8 cellular contexts compared by ENCODE assay signal in the genomic region with DNA sequence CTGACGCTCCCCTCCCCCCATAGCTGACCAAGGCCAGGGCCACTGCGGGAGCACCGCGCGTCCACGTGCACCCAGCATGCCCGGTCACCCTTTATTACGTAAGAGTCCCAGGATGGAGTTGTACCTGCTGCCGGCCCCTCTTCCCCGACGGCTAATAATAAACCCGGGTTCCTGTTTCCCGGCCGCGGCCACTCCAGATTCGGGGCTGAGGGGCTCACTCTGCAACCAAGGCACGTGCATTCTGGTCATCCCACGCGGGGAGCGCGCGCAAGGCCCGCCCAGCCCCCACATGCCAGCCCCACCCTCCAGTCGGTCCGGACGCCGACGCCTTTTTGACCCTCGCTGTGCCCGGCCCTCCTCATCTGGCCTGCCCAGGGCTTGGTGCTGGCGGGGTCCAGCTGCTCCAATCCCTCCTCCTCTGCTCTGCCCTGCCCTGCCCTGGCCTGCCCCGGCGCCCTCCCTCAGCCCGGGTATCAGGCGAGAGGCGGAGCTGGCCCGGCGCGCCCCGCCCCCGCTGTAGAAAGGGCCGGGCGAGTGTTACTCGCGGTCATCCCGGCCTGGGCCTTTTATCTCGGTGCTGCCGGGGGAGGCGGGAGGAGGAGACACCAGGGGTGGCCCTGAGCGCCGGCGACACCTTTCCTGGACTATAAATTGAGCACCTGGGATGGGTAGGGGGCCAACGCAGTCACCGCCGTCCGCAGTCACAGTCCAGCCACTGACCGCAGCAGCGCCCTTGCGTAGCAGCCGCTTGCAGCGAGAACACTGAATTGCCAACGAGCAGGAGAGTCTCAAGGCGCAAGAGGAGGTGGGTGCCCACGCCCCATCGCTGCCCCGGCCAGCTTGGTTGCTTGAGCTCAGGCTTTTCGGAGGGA. TPM values are rescaled to one million over a fixed set of nuclear protein-coding genes. Genes with fewer than 3 reads are reported as not detected.
DNase-seq lines count a peak whose midpoint lies in the region; ATAC-seq and TF ChIP-seq lines count a peak whose summit lies in the region.

No MANE protein-coding gene starts in this region.

- peaks cover 9% of the 10 kb centered on the region for H3K4me1 Mint-ChIP-seq in Calu3 (ENCODE audit: low read depth, unreplicated experiment)

- 0 to 25% methylated on average over 66 to 67 of the region's 67 CpGs for WGBS in esophagus, 2 donors

- H3K36me3 Mint-ChIP-seq in Calu3 (ENCODE audit: insufficient read depth, unreplicated experiment), result peaks cover 67% of the 10 kb centered on the region

- H3K9me3 ChIP-seq in NT2/D1 (ENCODE audit: insufficient read depth, low read length), result no peaks in the 10 kb centered on the region
- H3K9me3 ChIP-seq in esophagus (ENCODE audit: control insufficient read depth in 2 of 2, insufficient read depth in 1 of 2, low read depth in 1 of 2, low read length in 1 of 2), result no peaks in the 10 kb centered on the region

- peak overlapping the region; percentile 91 to 94 for H3K27ac ChIP-seq in esophagus (ENCODE audit: low read depth in 2 of 2, low read length in 1 of 2)

- peak; percentile 56 for ATAC-seq in GM21381 (IDR thresholded peaks at IDR 0.05; ENCODE audit: unreplicated experiment)
- ATAC-seq in stimulated activated naive CD8-positive, alpha-beta T cell treated with anti-CD3 and anti-CD28 coated beads, Interleukin-15, Interleukin-2, amounts not matched to agents 100 U/mL and 50 U/mL, for 24 hours, result peak; percentile 83

- H3K4me3 ChIP-seq in NT2/D1 (ENCODE audit: insufficient read length, low read depth) (peak overlapping the region; percentile 76), esophagus (ENCODE audit: low read depth in 1 of 2, low read length in 2 of 2) (peak overlapping the region; percentile 57 to 93)

- H3K4me1 ChIP-seq in NT2/D1 (ENCODE audit: insufficient read depth, insufficient read length) (peaks cover 5% of the 10 kb centered on the region), esophagus (ENCODE audit: control insufficient read depth in 2 of 2, insufficient read depth in 2 of 2, low read length in 1 of 2) (no peaks in the 10 kb centered on the region)

- peak overlapping the region; percentile 99 for H3K27ac Mint-ChIP-seq in Calu3 (ENCODE audit: unreplicated experiment)

- H3K36me3 ChIP-seq in NT2/D1 (ENCODE audit: insufficient read depth, insufficient read length, low read length) (peaks cover 16% of the 10 kb centered on the region), esophagus (ENCODE audit: control insufficient read depth in 2 of 2, insufficient read depth in 2 of 2, low read length in 1 of 2) (no peaks in the 10 kb centered on the region)

- H3K27me3 ChIP-seq in NT2/D1 (ENCODE audit: insufficient read depth, insufficient read length) (no peaks in the 10 kb centered on the region), esophagus (ENCODE audit: control insufficient read depth in 1 of 2, insufficient read depth in 2 of 2, low read length in 2 of 2) (no peaks in the 10 kb centered on the region)

- H3K27me3 Mint-ChIP-seq in Calu3 (ENCODE audit: unreplicated experiment), result no peaks in the 10 kb centered on the region

- peak overlapping the region; percentile 94 for H3K9ac ChIP-seq in NT2/D1 (ENCODE audit: insufficient read length, low read depth)

- peak overlapping the region; percentile 97 for H3K4me3 Mint-ChIP-seq in Calu3 (ENCODE audit: low read depth, unreplicated experiment)

- no peaks in the 10 kb centered on the region for H3K9me3 Mint-ChIP-seq in Calu3 (ENCODE audit: low read depth, unreplicated experiment)

- CTCF ChIA-PET in Calu3 (lab: Charles Lee), result interaction anchor here (0.6 kb wide), 1 partner anchor 371 kb away, joined by 3 read pairs; no protein-coding TSS in a partner anchor

- BruUV-seq in Calu3 (replicated peaks; lab: Mats Ljungman, UMichigan), result no TSS peak

- intact Hi-C loops in Calu3 (cut with micrococcal nuclease; ENCODE audit: unreplicated experiment), result loop anchor here (5.0 kb wide), 1 partner anchor 63 kb away; no protein-coding TSS in a partner anchor

- no peak for TF ChIP-seq CTCF in Calu3 (IDR thresholded peaks at IDR 0.05; ENCODE audit: unreplicated experiment)

- DNase-seq in Calu3 (peak; percentile 93), HT-29 (ENCODE audit: low spot score) (peak; percentile 70), NT2/D1 (ENCODE audit: low read depth, low spot score) (peak; percentile 49), mucosa of gallbladder (ENCODE audit: low spot score) (peak; percentile 79)
- DNase-seq in activated T-cell treated with anti-CD3 and anti-CD28 coated beads, Interleukin-2, amount 50 U/mL, for 1 hour, result peak; percentile 60
- peak; percentile 81 for DNase-seq in stimulated activated naive CD8-positive, alpha-beta T cell treated with anti-CD3 and anti-CD28 coated beads, Interleukin-15, Interleukin-2, amounts not matched to agents 100 U/mL and 50 U/mL, for 24 hours

RNA-seq across cellular contexts. Expression of a gene that starts 2.6 kb away (rescaled TPM):
- 46.7 and 53.5 TPM in 2 replicates for total RNA-seq in Calu3 (2022)
- total RNA-seq in HT-29 (2014; rRNA removed; shearing (Covaris generic)), result 59.2 and 66.5 TPM in 2 replicates
- polyA plus RNA-seq in esophagus, result 10 to 100 TPM; 16.7 to 43.3 TPM
- 58.5 TPM for total RNA-seq in mucosa of gallbladder

Comparison
In these comparisons a context has a peak if more than half of its experiments do, and no peak if none do; other contexts are left out.
1. Peak in every context shown above with its lines: DNase-seq, ATAC-seq, H3K4me3 ChIP-seq and H3K27ac ChIP-seq.